Comparison of ENCODE assay signal across 24 cellular contexts in genomic region chr15:42077680-42078079, GRCh38. TPM values are rescaled to one million over a fixed set of nuclear protein-coding genes. Genes with fewer than 3 reads are reported as not detected.
DNase-seq lines count a peak whose midpoint lies in the region; ATAC-seq, FAIRE-seq and TF ChIP-seq lines count a peak whose summit lies in the region.
"Had no signal": no experiment of that assay in that cellular context is flagged by ENCODE, and none has a peak within 500 bp of the region (broad histone marks: within the 10 kb centered on the region; RNA-seq: fewer than 3 reads in every experiment).

No MANE protein-coding gene starts in this region.

- peak; percentile 88 for ATAC-seq in mucosa of descending colon
- no peak for ATAC-seq in pancreas

- H3K27ac ChIP-seq in pancreas, result no peak overlapping the region
- H3K27ac ChIP-seq: GM23248, SJCRH30 had no signal

- no peaks in the 10 kb centered on the region for H3K9me3 ChIP-seq in mucosa of descending colon
- H3K9me3 ChIP-seq in pancreas, result no peaks in the 10 kb centered on the region
- H3K9me3 ChIP-seq: BE2C, SJCRH30 had no signal

- intact Hi-C loops in mucosa of descending colon (cut with DNase I, micrococcal nuclease) (no loop called here), pancreas (cut with DNase I) (no loop called here)

- 81% methylated on average over 3 of the region's 3 CpGs for WGBS in pancreas, 2 donors

- no peak for FAIRE-seq in pancreas (lab: Jason Lieb, UNC)
- FAIRE-seq: HTR-8/SVneo had no signal

- H3K36me3 ChIP-seq in mucosa of descending colon (ENCODE audit: low read depth) (no peaks in the 10 kb centered on the region), pancreas (no peaks in the 10 kb centered on the region)
- H3K36me3 ChIP-seq: BE2C, SJCRH30 had no signal

- H3K4me1 ChIP-seq in mucosa of descending colon (ENCODE audit: low read depth), result no peaks in the 10 kb centered on the region
- H3K4me1 ChIP-seq in pancreas, result no peaks in the 10 kb centered on the region
- H3K4me1 ChIP-seq: BE2C had no signal

- in situ Hi-C loops in G401 (cut with HindIII; ENCODE audit: low sequenced_read_pairs), result no loop called here

- TF ChIP-seq CTCF in mucosa of descending colon (IDR thresholded peaks at IDR 0.05) (no peak), pancreas (IDR thresholded peaks at IDR 0.05) (no peak)

- no peaks in the 10 kb centered on the region for H3K27me3 ChIP-seq in pancreas
- H3K27me3 ChIP-seq: BE2C, SJCRH30 had no signal

- DNase-seq in D341Med (ENCODE audit: low spot score), result peak; percentile 10
- peak; percentile 40 for DNase-seq in OCI-M1 (lab: John Stamatoyannopoulos, UW)
- DNase-seq in amniotic epithelial cell (ENCODE audit: low read depth), result peak; percentile 16
- DNase-seq in mucosa of descending colon, result no peak
- no peak for DNase-seq in pons (ENCODE audit: low spot score)
- no peak for DNase-seq in stimulated activated CD4-positive, alpha-beta T cell treated with anti-CD3 and anti-CD28 coated beads, Interleukin-4, amount 100 ng/mL, for 24 hours
- DNase-seq in G401 (ENCODE audit: low spot score), result no peak
- no peak for DNase-seq in pancreas
- DNase-seq: BE2C; CD4-positive, CD25-positive, alpha-beta regulatory T cell; COR-L47; GDM1; GM23248; HCEC 1CT; IMR-90; Karpas-422; MM.1S; NCI-H1105; NCI-H2081 treated with DMSO at 0.1 percent for 48 hours; RPMI8226; SJCRH30 had no signal

- H3K4me3 ChIP-seq in mucosa of descending colon (no peak overlapping the region), pancreas (no peak overlapping the region)
- H3K4me3 ChIP-seq: GM23248, SJCRH30 had no signal

RNA-seq across cellular contexts. Expression of gene PLA2G4D, which starts 16.7 kb away (rescaled TPM):
- under 1 TPM; 0.35 to 0.51 (median 0.49) TPM for total RNA-seq in mucosa of descending colon
- total RNA-seq in G401 (2014; rRNA removed; shearing (Covaris generic)), result 0.43 and 0.61 TPM in 2 replicates
- total RNA-seq in pancreas, result under 1 TPM in 2 of 6 donors, not detected in 4; 0.09 to 0.31 TPM
- polyA plus RNA-seq in pancreas, result under 1 TPM; 0.04 to 0.05 TPM
- total RNA-seq: A172; CD4-positive, CD25-positive, alpha-beta regulatory T cell; GM23248; IMR-90; NCI-H460; SJCRH30 had no signal
- polyA plus RNA-seq: CD4-positive, CD25-positive, alpha-beta regulatory T cell; GM23248; IMR-90 had no signal

RNA-seq across cellular contexts. Expression of gene PLA2G4E, which starts 56.8 kb away (rescaled TPM):
- total RNA-seq in mucosa of descending colon (under 1 TPM; 0.06 to 0.27 (median 0.09) TPM), pancreas (under 1 TPM in 1 of 6 donors, not detected in 5; 0.06 TPM)
- not detected in 2 replicates for total RNA-seq in G401 (2014; rRNA removed; shearing (Covaris generic))
- polyA plus RNA-seq in pancreas, result under 1 TPM in 1 of 2 donors, not detected in 1; 0.05 TPM
- total RNA-seq: A172; CD4-positive, CD25-positive, alpha-beta regulatory T cell; GM23248; IMR-90; NCI-H460; SJCRH30 had no signal
- polyA plus RNA-seq: CD4-positive, CD25-positive, alpha-beta regulatory T cell; GM23248; IMR-90 had no signal

Comparison
In these comparisons a context has a peak if more than half of its experiments do, and no peak if none do; other contexts are left out.
1. DNase-seq: peak in D341Med (single experiment), OCI-M1 (single experiment) and amniotic epithelial cell (single experiment); none in mucosa of descending colon (0 of 3), pons (single experiment), stimulated activated CD4-positive, alpha-beta T cell treated with anti-CD3 and anti-CD28 coated beads, Interleukin-4, amount 100 ng/mL, for 24 hours (single experiment), G401 (single experiment) and pancreas (0 of 6).